In the genomic region with DNA sequence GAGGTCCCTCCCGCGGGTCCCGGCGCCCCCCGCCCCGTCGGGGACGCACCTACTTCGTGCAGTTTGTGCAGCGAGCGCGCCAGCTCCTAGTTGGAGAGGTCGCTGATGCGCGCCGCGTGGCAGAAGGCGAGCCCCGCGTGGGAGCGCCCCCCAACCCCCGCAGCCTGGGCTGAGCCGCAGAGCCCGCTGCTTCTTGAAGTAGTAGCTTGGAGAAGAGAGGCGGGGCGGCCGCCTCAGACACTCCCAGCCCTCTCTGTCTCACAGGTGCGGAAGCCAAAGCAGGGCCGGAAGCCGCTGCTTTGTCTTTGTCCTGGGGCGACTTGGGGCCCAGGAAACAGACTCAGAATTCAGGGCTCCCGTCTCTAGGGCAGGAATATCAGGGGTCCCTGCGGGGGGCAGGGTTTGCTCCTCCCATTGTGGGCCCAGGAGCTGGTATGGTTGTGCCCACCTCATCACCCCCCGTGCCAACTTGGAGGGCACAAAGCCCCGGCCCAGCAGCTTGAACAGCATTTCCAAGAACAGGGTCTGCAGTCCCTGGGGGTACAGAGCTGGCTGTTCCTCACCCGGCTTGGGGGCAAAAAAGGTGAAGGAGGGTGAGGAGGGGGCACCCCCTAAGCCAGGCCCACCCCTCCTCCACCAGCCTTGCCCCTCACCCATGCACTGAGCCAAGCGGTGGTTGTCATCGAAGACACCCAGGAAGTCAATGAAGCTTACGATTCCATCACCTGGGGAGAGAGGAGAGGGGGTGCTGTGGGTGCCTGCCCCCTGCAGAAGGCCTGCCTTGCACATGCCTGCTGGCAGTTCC, we compare ENCODE assay signal across 8 cellular contexts. TPM values are rescaled to one million over a fixed set of nuclear protein-coding genes. Genes with fewer than 3 reads are reported as not detected.
DNase-seq lines count a peak whose midpoint lies in the region; ATAC-seq and TF ChIP-seq lines count a peak whose summit lies in the region.

No MANE protein-coding gene starts in this region.

- H3K4me1 ChIP-seq in GM23248 (ENCODE audit: insufficient read depth) (no peaks in the 10 kb centered on the region), thoracic aorta (ENCODE audit: control insufficient read depth in 1 of 2, low read depth in 2 of 2) (peaks cover 11 to 20% of the 10 kb centered on the region in 2 donors)
- H3K4me1 ChIP-seq in effector memory CD4-positive, alpha-beta T cell (ENCODE audit: control insufficient read depth, insufficient read depth, low read length, poor library complexity, severe bottlenecking), result peaks cover 44% of the 10 kb centered on the region
- H3K4me1 ChIP-seq in naive thymus-derived CD4-positive, alpha-beta T cell (ENCODE audit: control insufficient read depth in 2 of 2, insufficient read depth in 2 of 2, low read length in 2 of 2), result peaks cover 26 to 42% of the 10 kb centered on the region in 2 donors

- H4K20me1 ChIP-seq in GM23248 (ENCODE audit: insufficient read depth), result no peaks in the 10 kb centered on the region

- no peaks in the 10 kb centered on the region for H3K9me2 ChIP-seq in GM23248 (ENCODE audit: insufficient read depth)

- 49 to 75% methylated on average over 20 to 39 of the region's 39 CpGs for WGBS in GM23248 (ENCODE audit: low coverage in 1 of 2, low lambda C conversion rate in 2 of 2, missing lambda C conversion rate in 2 of 2), 2 experiments

- H3K9me3 ChIP-seq in GM23248 (ENCODE audit: low read depth), result no peaks in the 10 kb centered on the region
- H3K9me3 ChIP-seq in effector memory CD4-positive, alpha-beta T cell (ENCODE audit: control insufficient read depth, low read length), result no peaks in the 10 kb centered on the region
- H3K9me3 ChIP-seq in naive thymus-derived CD4-positive, alpha-beta T cell (ENCODE audit: control insufficient read depth in 2 of 3, low read length in 3 of 3), result no peaks in the 10 kb centered on the region
- H3K9me3 ChIP-seq in thoracic aorta, result no peaks in the 10 kb centered on the region

- no peak overlapping the region for H3K27ac ChIP-seq in GM23248
- H3K27ac ChIP-seq in effector memory CD4-positive, alpha-beta T cell (ENCODE audit: insufficient read depth, low read length, poor library complexity, severe bottlenecking), result peak overlapping the region; percentile 88
- H3K27ac ChIP-seq in naive thymus-derived CD4-positive, alpha-beta T cell (ENCODE audit: low read depth, low read length), result peak overlapping the region; percentile 95
- no peak overlapping the region for H3K27ac ChIP-seq in thoracic aorta

- no peaks in the 10 kb centered on the region for H3K79me2 ChIP-seq in GM23248 (ENCODE audit: insufficient read depth)

- H3K36me3 Mint-ChIP-seq in activated CD4-positive, alpha-beta T cell treated with anti-CD3 and anti-CD28 coated beads, Interleukin-2, amount 10 ng/mL, durations not matched to agents 24 days and 14 days (ENCODE audit: low read depth), result peaks cover 45% of the 10 kb centered on the region
- peaks cover 0 to 33% (median 3%) of the 10 kb centered on the region in 5 donors for H3K36me3 Mint-ChIP-seq in naive thymus-derived CD4-positive, alpha-beta T cell

- no peaks in the 10 kb centered on the region for H3K9me3 Mint-ChIP-seq in activated CD4-positive, alpha-beta T cell treated with anti-CD3 and anti-CD28 coated beads, Interleukin-2, amount 10 ng/mL, durations not matched to agents 24 days and 14 days
- H3K9me3 Mint-ChIP-seq in naive thymus-derived CD4-positive, alpha-beta T cell, result no peaks in the 10 kb centered on the region

- in situ Hi-C loops in GM23248 (cut with MboI), result no loop called here

- H3K27me3 ChIP-seq in GM06990 (replicated peaks; ENCODE audit: control insufficient read depth, insufficient read depth, low read length) (no peaks in the 10 kb centered on the region), GM23248 (replicated peaks; ENCODE audit: insufficient read depth) (no peaks in the 10 kb centered on the region), thoracic aorta (replicated peaks; ENCODE audit: insufficient read depth) (no peaks in the 10 kb centered on the region)
- no peaks in the 10 kb centered on the region for H3K27me3 ChIP-seq in effector memory CD4-positive, alpha-beta T cell (replicated peaks; ENCODE audit: control insufficient read depth, insufficient read depth, low read length, poor library complexity, severe bottlenecking)
- no peaks in the 10 kb centered on the region for H3K27me3 ChIP-seq in naive thymus-derived CD4-positive, alpha-beta T cell (ENCODE audit: control insufficient read depth in 2 of 2, insufficient read depth in 2 of 2, low read length in 2 of 2)

- no peaks in the 10 kb centered on the region for H3K27me3 Mint-ChIP-seq in activated CD4-positive, alpha-beta T cell treated with anti-CD3 and anti-CD28 coated beads, Interleukin-2, amount 10 ng/mL, durations not matched to agents 24 days and 14 days
- H3K27me3 Mint-ChIP-seq in naive thymus-derived CD4-positive, alpha-beta T cell, result no peaks in the 10 kb centered on the region

- peak overlapping the region; percentile 88 for H3K4me2 ChIP-seq in GM23248 (ENCODE audit: unreplicated experiment)

- peak overlapping the region; percentile 84 for H3K27ac Mint-ChIP-seq in activated CD4-positive, alpha-beta T cell treated with anti-CD3 and anti-CD28 coated beads, Interleukin-2, amount 10 ng/mL, durations not matched to agents 24 days and 14 days
- H3K27ac Mint-ChIP-seq in naive thymus-derived CD4-positive, alpha-beta T cell, result peak overlapping the region; percentile 90 to 99 (median 97)

- H3K4me3 ChIP-seq in GM06990 (replicated peaks; ENCODE audit: low read depth, low read length), result peak overlapping the region; percentile 86
- H3K4me3 ChIP-seq in GM23248, result peak overlapping the region; percentile 71; the same call in 1 of the 2 replicates
- H3K4me3 ChIP-seq in effector memory CD4-positive, alpha-beta T cell (ENCODE audit: insufficient read depth, low read depth, low read length, poor library complexity, severe bottlenecking), result peak overlapping the region; percentile 59
- H3K4me3 ChIP-seq in naive thymus-derived CD4-positive, alpha-beta T cell (ENCODE audit: low read length), result peak overlapping the region; percentile 89
- peak overlapping the region; percentile 75 for H3K4me3 ChIP-seq in thoracic aorta

- 0 out of 2 replicates have a peak, but pooled peaks cover 7% of the 10 kb centered on the region for H3F3A ChIP-seq in GM23248 (ENCODE audit: insufficient read depth)

- intact Hi-C loops in activated CD4-positive, alpha-beta T cell treated with anti-CD3 and anti-CD28 coated beads, Interleukin-2, amount 10 ng/mL, durations not matched to agents 24 days and 14 days (cut with micrococcal nuclease), result no loop called here
- intact Hi-C loops in naive thymus-derived CD4-positive, alpha-beta T cell (cut with micrococcal nuclease), result loop anchor here (1.0 to 5.0 kb wide), 4 partner anchors 14 to 351 kb away; partner anchors contain the start of genes EFTUD2 (in 1 of the 2), MAP3K14 (in 1 of the 2) and SPATA32 (in 1 of the 2)

- peaks cover 52% of the 10 kb centered on the region for H3K4me1 Mint-ChIP-seq in activated CD4-positive, alpha-beta T cell treated with anti-CD3 and anti-CD28 coated beads, Interleukin-2, amount 10 ng/mL, durations not matched to agents 24 days and 14 days
- H3K4me1 Mint-ChIP-seq in naive thymus-derived CD4-positive, alpha-beta T cell, result peaks cover 36 to 75% (median 65%) of the 10 kb centered on the region in 7 donors

- H2AFZ ChIP-seq in GM23248, result peak overlapping the region; percentile 75

- H3K9ac ChIP-seq in GM23248, result peak overlapping the region; percentile 55

- DNase-seq in GM06990 (ENCODE audit: extremely low read depth, insufficient read length) (peak; percentile 80), GM23248 (no peak), MV-4-11 (lab: John Stamatoyannopoulos, UW) (peak; percentile 26), thoracic aorta (ENCODE audit: low spot score) (no peak), midbrain (lab: John Stamatoyannopoulos, UW) (no peak)
- peak; percentile 94 for DNase-seq in activated CD4-positive, alpha-beta T cell treated with anti-CD3 and anti-CD28 coated beads, Interleukin-2, amount 10 ng/mL, durations not matched to agents 24 days and 14 days
- DNase-seq in effector memory CD4-positive, alpha-beta T cell, result peak; percentile 72 to 80 (median 79)
- DNase-seq in naive thymus-derived CD4-positive, alpha-beta T cell, result peak; percentile 65 to 90 (median 86)

- POLR2A ChIA-PET in naive thymus-derived CD4-positive, alpha-beta T cell (lab: Charles Lee), result interaction anchor here (0.5 to 34.3 kb wide), 21 partner anchors 10 to 952 kb away, joined by 3 to 851 read pairs (median 5); partner anchors contain the start of genes FMNL1, HEXIM1, HEXIM2 and MAP3K14

- H3K36me3 ChIP-seq in GM06990 (ENCODE audit: control insufficient read depth, insufficient read depth, low read length) (peaks cover 31% of the 10 kb centered on the region), GM23248 (ENCODE audit: low read depth) (no peaks in the 10 kb centered on the region), thoracic aorta (no peaks in the 10 kb centered on the region)
- H3K36me3 ChIP-seq in effector memory CD4-positive, alpha-beta T cell (ENCODE audit: control insufficient read depth, insufficient read depth, low read length), result peaks cover 44% of the 10 kb centered on the region
- peaks cover 21 to 53% (median 23%) of the 10 kb centered on the region in 3 experiments for H3K36me3 ChIP-seq in naive thymus-derived CD4-positive, alpha-beta T cell (ENCODE audit: control insufficient read depth in 2 of 3, insufficient read depth in 3 of 3, low read length in 3 of 3)

- no peak for TF ChIP-seq CTCF in GM06990 (IDR thresholded peaks at IDR 0.05; ENCODE audit: insufficient read depth, low read length, poor library complexity, severe bottlenecking)
- no peak for TF ChIP-seq CTCF in thoracic aorta (IDR thresholded peaks at IDR 0.05)

- CTCF ChIA-PET in naive thymus-derived CD4-positive, alpha-beta T cell (lab: Charles Lee), result interaction anchor here (0.8 to 4.2 kb wide), 13 partner anchors 12 to 99 kb away, joined by 3 to 35 read pairs (median 8); partner anchors contain the start of genes FMNL1 and MAP3K14

- peak; percentile 82 for ATAC-seq in naive thymus-derived CD4-positive, alpha-beta T cell
- ATAC-seq in thoracic aorta (ENCODE audit: insufficient number of reproducible peaks, low FRiP score, low read depth), result no peak

- H3K4me3 Mint-ChIP-seq in activated CD4-positive, alpha-beta T cell treated with anti-CD3 and anti-CD28 coated beads, Interleukin-2, amount 10 ng/mL, durations not matched to agents 24 days and 14 days, result peak overlapping the region; percentile 89
- H3K4me3 Mint-ChIP-seq in naive thymus-derived CD4-positive, alpha-beta T cell, result peak overlapping the region; percentile 86 to 93 (median 90)

RNA-seq across cellular contexts. Expression of gene SPATA32, which starts 13.6 kb away (rescaled TPM):
- total RNA-seq in GM23248 (2014; rRNA removed; shearing (Covaris generic)), result not detected in 2 replicates
- polyA plus RNA-seq in GM23248 (2016; fragmentation: Nextera tagmentation; extraction: Ambion mirVana), result not detected in 2 replicates
- total RNA-seq in activated CD4-positive, alpha-beta T cell treated with anti-CD3 and anti-CD28 coated beads, Interleukin-2, amount 10 ng/mL, durations not matched to agents 24 days and 14 days, result 0.28 and 0.40 TPM in 2 replicates
- 1 to 10 TPM in 1 of 5 experiments, under 1 TPM in 3, not detected in 1; 0.12 to 1.1 (median 0.58) TPM for total RNA-seq in naive thymus-derived CD4-positive, alpha-beta T cell
- under 1 TPM; 0.31 to 0.59 TPM for polyA plus RNA-seq in naive thymus-derived CD4-positive, alpha-beta T cell
- total RNA-seq in thoracic aorta, result not detected

RNA-seq across cellular contexts. Expression of gene FMNL1, which starts 26.6 kb away (rescaled TPM):
- 4.2 and 10.5 TPM in 2 replicates for total RNA-seq in GM23248 (2014; rRNA removed; shearing (Covaris generic))
- polyA plus RNA-seq in GM23248 (2016; fragmentation: Nextera tagmentation; extraction: Ambion mirVana), result 1.4 and 1.7 TPM in 2 replicates
- 325 and 329 TPM in 2 replicates for total RNA-seq in activated CD4-positive, alpha-beta T cell treated with anti-CD3 and anti-CD28 coated beads, Interleukin-2, amount 10 ng/mL, durations not matched to agents 24 days and 14 days
- total RNA-seq in naive thymus-derived CD4-positive, alpha-beta T cell, result 100 to 1,000 TPM; 324 to 595 (median 396) TPM
- 10 to 100 TPM; 19.0 to 36.4 TPM for polyA plus RNA-seq in naive thymus-derived CD4-positive, alpha-beta T cell
- total RNA-seq in thoracic aorta, result 10 to 100 TPM; 31.4 to 37.2 TPM

Comparison
In these comparisons a context has a peak if more than half of its experiments do, and no peak if none do; other contexts are left out.
1. DNase-seq: peak in GM06990 (single experiment), MV-4-11 (single experiment), activated CD4-positive, alpha-beta T cell treated with anti-CD3 and anti-CD28 coated beads, Interleukin-2, amount 10 ng/mL, durations not matched to agents 24 days and 14 days (single experiment), effector memory CD4-positive, alpha-beta T cell (3 of 3) and naive thymus-derived CD4-positive, alpha-beta T cell (9 of 9); none in GM23248 (single experiment), thoracic aorta (single experiment) and midbrain (single experiment).
2. H3K27ac ChIP-seq: peak in effector memory CD4-positive, alpha-beta T cell (single experiment) and naive thymus-derived CD4-positive, alpha-beta T cell (single experiment); none in GM23248 (single experiment) and thoracic aorta (0 of 2).
3. Peak in every context shown above with its lines, with median percentiles within 50 percentile points of each other: H3K4me3 ChIP-seq.